Comparison of ENCODE assay signal across 20 cellular contexts in genomic region chr2:221289389-221289788, GRCh38.
DNase-seq lines count a peak whose midpoint lies in the region; ATAC-seq, FAIRE-seq and TF ChIP-seq lines count a peak whose summit lies in the region.
"Had no signal": no experiment of that assay in that cellular context is flagged by ENCODE, and none has a peak within 500 bp of the region (broad histone marks: within the 10 kb centered on the region; RNA-seq: fewer than 3 reads in every experiment).

No MANE protein-coding gene starts in this region.

- no peaks in the 10 kb centered on the region for H3K9me3 ChIP-seq in GM12878 (replicated peaks; ENCODE audit: control insufficient read depth, insufficient read depth, low read length)
- no peaks in the 10 kb centered on the region for H3K9me3 ChIP-seq in thyroid gland
- no peaks in the 10 kb centered on the region for H3K9me3 ChIP-seq in prostate gland
- no peaks in the 10 kb centered on the region for H3K9me3 ChIP-seq in SJCRH30 (replicated peaks)
- H3K9me3 ChIP-seq: BLaER1 treated with 17β-estradiol and CSF1 and Interleukin-3, amounts not matched to agents 10 nM and 100 nM; HAP-1 had no signal

- TF ChIP-seq RAD21 in GM12878 (IDR thresholded peaks at IDR 0.05; ENCODE audit: insufficient read depth, low read depth, low read length) = no peak

- FAIRE-seq in GM12878 (lab: Jason Lieb, UNC) = no peak
- FAIRE-seq: D721Med, keratinocyte had no signal

- no peak for TF ChIP-seq EP300 in GM12878 (IDR thresholded peaks at IDR 0.05; ENCODE audit: borderline replicate concordance in 1 of 2, control insufficient read depth in 1 of 2, low read depth in 2 of 2, low read length in 2 of 2)

- H2AFZ ChIP-seq in GM12878 (ENCODE audit: control insufficient read depth, low read depth, low read length) = no peak overlapping the region

- H3K79me2 ChIP-seq in GM12878 (ENCODE audit: control insufficient read depth, insufficient read depth, low read length) = no peaks in the 10 kb centered on the region

- H3K27me3 ChIP-seq in GM12878 (replicated peaks in 1 of 2; ENCODE audit: control insufficient read depth in 2 of 2, insufficient read depth in 2 of 2, low read length in 1 of 2) = no peaks in the 10 kb centered on the region
- H3K27me3 ChIP-seq in thyroid gland = no peaks in the 10 kb centered on the region
- H3K27me3 ChIP-seq in prostate gland (replicated peaks; ENCODE audit: insufficient read depth) = no peaks in the 10 kb centered on the region
- H3K27me3 ChIP-seq in SJCRH30 = no peaks in the 10 kb centered on the region
- H3K27me3 ChIP-seq: BLaER1 treated with 17β-estradiol and CSF1 and Interleukin-3, amounts not matched to agents 10 nM and 100 nM had no signal

- no peak overlapping the region for H3K9ac ChIP-seq in GM12878 (ENCODE audit: control insufficient read depth, insufficient read depth, low read length)
- H3K9ac ChIP-seq: BLaER1 treated with 17β-estradiol and CSF1 and Interleukin-3, amounts not matched to agents 10 nM and 100 nM had no signal

- TF ChIP-seq CTCF in GM12878 (IDR thresholded peaks at IDR 0.05 in 2 of 3, conservative IDR thresholded peaks at IDR 0.05 in 1 of 3; ENCODE audit: control insufficient read depth in 2 of 3, extremely low read depth in 1 of 3, insufficient read depth in 1 of 3, low read depth in 3 of 3, low read length in 3 of 3) (no peak), thyroid gland (IDR thresholded peaks at IDR 0.05) (no peak), prostate gland (IDR thresholded peaks at IDR 0.05) (no peak)

- H3K4me1 ChIP-seq in GM12878 (ENCODE audit: control insufficient read depth, insufficient read depth, low read length) (no peaks in the 10 kb centered on the region), thyroid gland (peaks cover 10 to 15% of the 10 kb centered on the region in 2 donors), prostate gland (replicated peaks) (no peaks in the 10 kb centered on the region), SJCRH30 (peaks cover under 1% of the 10 kb centered on the region; the same call in 1 of the 2 replicates)
- H3K4me1 ChIP-seq: HAP-1 had no signal

- no peaks in the 10 kb centered on the region for H3K36me3 ChIP-seq in GM12878 (ENCODE audit: control insufficient read depth in 2 of 2, insufficient read depth in 2 of 2, low read length in 1 of 2)
- no peaks in the 10 kb centered on the region for H3K36me3 ChIP-seq in thyroid gland
- H3K36me3 ChIP-seq in prostate gland = no peaks in the 10 kb centered on the region
- H3K36me3 ChIP-seq in SJCRH30 = no peaks in the 10 kb centered on the region
- H3K36me3 ChIP-seq: BLaER1 treated with 17β-estradiol and CSF1 and Interleukin-3, amounts not matched to agents 10 nM and 100 nM; HAP-1 had no signal

- H4K20me1 ChIP-seq in GM12878 (ENCODE audit: control insufficient read depth, insufficient read depth) = no peaks in the 10 kb centered on the region
- H4K20me1 ChIP-seq: BLaER1 treated with 17β-estradiol and CSF1 and Interleukin-3, amounts not matched to agents 10 nM and 100 nM had no signal

- in situ Hi-C loops in GM12878 (cut with MboI) = no loop called here

- no peak overlapping the region for H3K4me3 ChIP-seq in GM12878
- H3K4me3 ChIP-seq in thyroid gland (replicated peaks in 1 of 3) = no peak overlapping the region
- H3K4me3 ChIP-seq in prostate gland = no peak overlapping the region
- H3K4me3 ChIP-seq in SJCRH30 = no peak overlapping the region
- H3K4me3 ChIP-seq: BLaER1 treated with 17β-estradiol and CSF1 and Interleukin-3, amounts not matched to agents 10 nM and 100 nM; HAP-1 had no signal

- SMC1A ChIA-PET in GM12878 (lab: Charles Lee; ENCODE audit: uncharacterized antibody, unreplicated experiment) = interaction anchor here (0.7 to 1.4 kb wide), 2 partner anchors 12 to 20 kb away, joined by 3 to 4 read pairs; no protein-coding TSS in a partner anchor

- TF ChIP-seq POLR2A in GM12878 (IDR thresholded peaks at IDR 0.05; ENCODE audit: low read depth, low read length) = no peak
- no peak for TF ChIP-seq POLR2A in thyroid gland (IDR thresholded peaks at IDR 0.05)
- TF ChIP-seq POLR2A in prostate gland (IDR thresholded peaks at IDR 0.05) = no peak

- WGBS in GM12878 (ENCODE audit: insufficient coverage, insufficient replicate concordance, low lambda C conversion rate, missing lambda C conversion rate) = 2% methylated on average over 3 of the region's 3 CpGs
- WGBS in thyroid gland, 2 donors = 19 to 40% methylated on average over 3 of the region's 3 CpGs
- 85% methylated on average over 3 of the region's 3 CpGs for WGBS in prostate gland

- intact Hi-C loops in GM12878 (cut with micrococcal nuclease; ENCODE audit: unreplicated experiment) = no loop called here
- intact Hi-C loops in thyroid gland (cut with DNase I) = no loop called here
- intact Hi-C loops in prostate gland (cut with DNase I) = no loop called here

- POLR2A ChIA-PET in GM12878 (lab: Charles Lee) = no interaction called here

- RAD21 ChIA-PET in GM12878 (lab: Charles Lee; ENCODE audit: unreplicated experiment) = interaction anchor here (1.2 kb wide), 1 partner anchor 32 kb away, joined by 3 read pairs; no protein-coding TSS in a partner anchor

- BruUV-seq in GM12878 (replicated peaks; lab: Mats Ljungman, UMichigan) = no TSS peak

- CTCF ChIA-PET in GM12878 (lab: Yijun Ruan, JAX) = interaction anchor here (0.6 kb wide), 1 partner anchor 724 kb away, joined by 3 read pairs; no protein-coding TSS in a partner anchor

- ATAC-seq in GM19395 (IDR thresholded peaks at IDR 0.05; ENCODE audit: unreplicated experiment) = peak; percentile 54
- ATAC-seq in GM12878 = peak; percentile 88
- no peak for ATAC-seq in HG03139 (IDR thresholded peaks at IDR 0.05; ENCODE audit: unreplicated experiment)
- ATAC-seq: natural killer cell had no signal

- H3K4me2 ChIP-seq in GM12878 (ENCODE audit: control insufficient read depth, insufficient read depth) = no peak overlapping the region
- H3K4me2 ChIP-seq: BLaER1 treated with 17β-estradiol and CSF1 and Interleukin-3, amounts not matched to agents 10 nM and 100 nM had no signal

- H3K27ac ChIP-seq in GM12878 (ENCODE audit: control insufficient read depth, insufficient read depth) (no peak overlapping the region), thyroid gland (peak overlapping the region; percentile 35 to 61 (median 45)), prostate gland (no peak overlapping the region), SJCRH30 (no peak overlapping the region)
- H3K27ac ChIP-seq: BLaER1 treated with 17β-estradiol and CSF1 and Interleukin-3, amounts not matched to agents 10 nM and 100 nM had no signal

- DNase-seq in M059J (ENCODE audit: low read depth) (peak; percentile 40), GM12878 (ENCODE audit: low read depth, low spot score) (peak; percentile 7), thyroid gland (peak; percentile 75 to 76), prostate gland (ENCODE audit: low spot score) (no peak), SJCRH30 (no peak)
- DNase-seq: activated CD4-positive, alpha-beta T cell treated with anti-CD3 and anti-CD28 coated beads, Interleukin-2, amount 10 ng/mL, durations not matched to agents 24 days and 14 days; anterior cingulate cortex; hypothalamus; natural killer cell; NCI-H1436; NCI-H2171 treated with DMSO at 0.1 percent for 48 hours; RPMI8226; stimulated activated CD8-positive, alpha-beta memory T cell treated with anti-CD3 and anti-CD28 coated beads, Interleukin-4, amount 100 ng/mL, for 48 hours; substantia nigra had no signal

TF ChIP-seq in GM12878, 131 proteins besides CTCF, POLR2A, EP300 and RAD21 (continues in another document):
- TF ChIP-seq POU2F2 (IDR thresholded peaks at IDR 0.05; ENCODE audit: borderline replicate concordance, low read depth, low read length) (0 out of 3 replicates have a peak, but pooled peaks have one; percentile 28), STAT3 (IDR thresholded peaks at IDR 0.05; ENCODE audit: low read depth, low read length) (no peak), MYC (IDR thresholded peaks at IDR 0.05; ENCODE audit: insufficient read depth, insufficient read length, insufficient replicate concordance, low read length, severe bottlenecking) (no peak), HDAC6 (IDR thresholded peaks at IDR 0.05; ENCODE audit: unreplicated experiment) (no peak)
- TF ChIP-seq, protein P1, sequence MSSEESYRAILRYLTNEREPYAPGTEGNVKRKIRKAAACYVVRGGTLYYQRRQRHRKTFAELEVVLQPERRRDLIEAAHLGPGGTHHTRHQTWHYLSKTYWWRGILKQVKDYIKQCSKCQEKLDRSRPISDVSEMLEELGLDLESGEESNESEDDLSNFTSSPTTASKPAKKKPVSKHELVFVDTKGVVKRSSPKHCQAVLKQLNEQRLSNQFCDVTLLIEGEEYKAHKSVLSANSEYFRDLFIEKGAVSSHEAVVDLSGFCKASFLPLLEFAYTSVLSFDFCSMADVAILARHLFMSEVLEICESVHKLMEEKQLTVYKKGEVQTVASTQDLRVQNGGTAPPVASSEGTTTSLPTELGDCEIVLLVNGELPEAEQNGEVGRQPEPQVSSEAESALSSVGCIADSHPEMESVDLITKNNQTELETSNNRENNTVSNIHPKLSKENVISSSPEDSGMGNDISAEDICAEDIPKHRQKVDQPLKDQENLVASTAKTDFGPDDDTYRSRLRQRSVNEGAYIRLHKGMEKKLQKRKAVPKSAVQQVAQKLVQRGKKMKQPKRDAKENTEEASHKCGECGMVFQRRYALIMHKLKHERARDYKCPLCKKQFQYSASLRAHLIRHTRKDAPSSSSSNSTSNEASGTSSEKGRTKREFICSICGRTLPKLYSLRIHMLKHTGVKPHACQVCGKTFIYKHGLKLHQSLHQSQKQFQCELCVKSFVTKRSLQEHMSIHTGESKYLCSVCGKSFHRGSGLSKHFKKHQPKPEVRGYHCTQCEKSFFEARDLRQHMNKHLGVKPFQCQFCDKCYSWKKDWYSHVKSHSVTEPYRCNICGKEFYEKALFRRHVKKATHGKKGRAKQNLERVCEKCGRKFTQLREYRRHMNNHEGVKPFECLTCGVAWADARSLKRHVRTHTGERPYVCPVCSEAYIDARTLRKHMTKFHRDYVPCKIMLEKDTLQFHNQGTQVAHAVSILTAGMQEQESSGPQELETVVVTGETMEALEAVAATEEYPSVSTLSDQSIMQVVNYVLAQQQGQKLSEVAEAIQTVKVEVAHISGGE (CRISPR knock-in tag; IDR thresholded peaks at IDR 0.05) = no peak
- TF ChIP-seq, protein P2, sequence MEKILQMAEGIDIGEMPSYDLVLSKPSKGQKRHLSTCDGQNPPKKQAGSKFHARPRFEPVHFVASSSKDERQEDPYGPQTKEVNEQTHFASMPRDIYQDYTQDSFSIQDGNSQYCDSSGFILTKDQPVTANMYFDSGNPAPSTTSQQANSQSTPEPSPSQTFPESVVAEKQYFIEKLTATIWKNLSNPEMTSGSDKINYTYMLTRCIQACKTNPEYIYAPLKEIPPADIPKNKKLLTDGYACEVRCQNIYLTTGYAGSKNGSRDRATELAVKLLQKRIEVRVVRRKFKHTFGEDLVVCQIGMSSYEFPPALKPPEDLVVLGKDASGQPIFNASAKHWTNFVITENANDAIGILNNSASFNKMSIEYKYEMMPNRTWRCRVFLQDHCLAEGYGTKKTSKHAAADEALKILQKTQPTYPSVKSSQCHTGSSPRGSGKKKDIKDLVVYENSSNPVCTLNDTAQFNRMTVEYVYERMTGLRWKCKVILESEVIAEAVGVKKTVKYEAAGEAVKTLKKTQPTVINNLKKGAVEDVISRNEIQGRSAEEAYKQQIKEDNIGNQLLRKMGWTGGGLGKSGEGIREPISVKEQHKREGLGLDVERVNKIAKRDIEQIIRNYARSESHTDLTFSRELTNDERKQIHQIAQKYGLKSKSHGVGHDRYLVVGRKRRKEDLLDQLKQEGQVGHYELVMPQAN (conservative IDR thresholded peaks at IDR 0.05) = no peak

Comparison
In these comparisons a context has a peak if more than half of its experiments do, and no peak if none do; other contexts are left out.
1. DNase-seq: peak in M059J (single experiment), GM12878 (single experiment) and thyroid gland (2 of 2); none in prostate gland (single experiment) and SJCRH30 (0 of 2).
2. H3K27ac ChIP-seq: peak in thyroid gland (3 of 3); none in GM12878 (single experiment), prostate gland (0 of 2) and SJCRH30 (single experiment).